In genomic region chr22:50015451-50016307, GRCh38 we compare ENCODE assay signal across 23 cellular contexts. TPM values are rescaled to one million over a fixed set of nuclear protein-coding genes. Genes with fewer than 3 reads are reported as not detected.
DNase-seq lines count a peak whose midpoint lies in the region; ATAC-seq and TF ChIP-seq lines count a peak whose summit lies in the region.
"Had no signal": no experiment of that assay in that cellular context is flagged by ENCODE, and none has a peak within 500 bp of the region (broad histone marks: within the 10 kb centered on the region; RNA-seq: fewer than 3 reads in every experiment).

No MANE protein-coding gene starts in this region.

- 53% methylated on average over 19 of the region's 30 CpGs for WGBS in SK-N-SH (ENCODE audit: low lambda C conversion rate)
- 78% methylated on average over 10 of the region's 30 CpGs for WGBS in hepatocyte (ENCODE audit: low lambda C conversion rate, missing lambda C conversion rate)

- peaks cover 34% of the 10 kb centered on the region for H3K27me3 Mint-ChIP-seq in GM23338 (ENCODE audit: insufficient read depth, low read depth, poor library complexity)
- peaks cover 2% of the 10 kb centered on the region for H3K27me3 Mint-ChIP-seq in activated naive CD8-positive, alpha-beta T cell treated with anti-CD3 and anti-CD28 coated beads, Interleukin-2, amount 50 U/mL, for 24 hours
- H3K27me3 Mint-ChIP-seq: activated B cell treated with CpG ODN at 0.5 μM for 24 hours had no signal

- no peaks in the 10 kb centered on the region for H3K9me2 ChIP-seq in SK-N-SH
- H3K9me2 ChIP-seq in GM23338 (ENCODE audit: insufficient read depth): no peaks in the 10 kb centered on the region
- no peaks in the 10 kb centered on the region for H3K9me2 ChIP-seq in hepatocyte (replicated peaks; ENCODE audit: insufficient read depth)

- no peak for TF ChIP-seq RAD21 in SK-N-SH (IDR thresholded peaks at IDR 0.05; ENCODE audit: low read length)

- no peaks in the 10 kb centered on the region for H3K79me2 ChIP-seq in SK-N-SH (ENCODE audit: insufficient read depth)
- H3K79me2 ChIP-seq in GM23338 (replicated peaks; ENCODE audit: insufficient read depth): no peaks in the 10 kb centered on the region
- H3K79me2 ChIP-seq in hepatocyte: no peaks in the 10 kb centered on the region

- CTCF ChIA-PET in SK-N-SH (lab: Yijun Ruan, JAX): interaction anchor here (1.5 to 2.6 kb wide), 3 partner anchors 15 to 85 kb away, joined by 6 to 9 read pairs (median 9); no protein-coding TSS in a partner anchor

- H3K4me1 ChIP-seq in SK-N-SH (ENCODE audit: control insufficient read depth in 1 of 2, insufficient read depth in 2 of 2, low read depth in 1 of 2, low read length in 1 of 2) (no peaks in the 10 kb centered on the region), GM23338 (ENCODE audit: insufficient read depth) (no peaks in the 10 kb centered on the region), hepatocyte (ENCODE audit: insufficient read depth) (peaks cover 5% of the 10 kb centered on the region)
- H3K4me1 ChIP-seq: colonic mucosa had no signal

- no peak overlapping the region for H2AFZ ChIP-seq in SK-N-SH (ENCODE audit: low read depth)
- no peak overlapping the region for H2AFZ ChIP-seq in GM23338
- H2AFZ ChIP-seq in hepatocyte: no peak overlapping the region

- peak; percentile 41 for DNase-seq in SK-N-SH
- DNase-seq in GM23338 (ENCODE audit: low spot score): no peak
- DNase-seq in hepatocyte (ENCODE audit: low spot score): peak; percentile 4
- DNase-seq in stimulated activated effector memory CD8-positive, alpha-beta T cell treated with anti-CD3 and anti-CD28 coated beads, Interleukin-12 subunit alpha, Interleukin-12 subunit beta, amount 100 ng/mL, for 72 hours (ENCODE audit: low spot score in 2 of 2): no peak
- no peak for DNase-seq in glomerular visceral epithelial cell (ENCODE audit: extremely low spot score)
- DNase-seq in activated naive CD8-positive, alpha-beta T cell treated with anti-CD3 and anti-CD28 coated beads, Interleukin-2, amount 50 U/mL, for 24 hours: no peak
- DNase-seq: activated B cell treated with CpG ODN at 0.5 μM for 24 hours; activated naive CD4-positive, alpha-beta T cell treated with Interleukin-2 at 50 U/mL for 16 hours; colonic mucosa; Karpas-422; NCI-H1092; NCI-H2081; NCI-H524 treated with DMSO at 0.1 percent for 48 hours; SHP77 treated with DMSO at 0.1 percent for 48 hours; stimulated activated CD4-positive, alpha-beta T cell treated with anti-CD3 and anti-CD28 coated beads, Interleukin-1b, Interleukin-23, amount 100 ng/mL, for 48 hours had no signal

- H3K9me3 ChIP-seq in SK-N-SH: no peaks in the 10 kb centered on the region
- no peaks in the 10 kb centered on the region for H3K9me3 ChIP-seq in hepatocyte (ENCODE audit: low read depth)
- H3K9me3 ChIP-seq: colonic mucosa had no signal

- H3K27ac Mint-ChIP-seq in GM23338: no peak overlapping the region
- no peak overlapping the region for H3K27ac Mint-ChIP-seq in stimulated activated effector memory CD8-positive, alpha-beta T cell treated with anti-CD3 and anti-CD28 coated beads, Interleukin-12 subunit alpha, Interleukin-12 subunit beta, amount 100 ng/mL, for 72 hours
- H3K27ac Mint-ChIP-seq in activated naive CD8-positive, alpha-beta T cell treated with anti-CD3 and anti-CD28 coated beads, Interleukin-2, amount 50 U/mL, for 24 hours: no peak overlapping the region
- H3K27ac Mint-ChIP-seq: T-helper 1 cell treated with Interleukin-12 subunit alpha and Interleukin-12 subunit beta and Interleukin-4 antibody, amounts not matched to agents 30 μg/mL and 1 μg/mL, for 36 hours had no signal

- H3K36me3 Mint-ChIP-seq in GM23338 (ENCODE audit: low read depth): no peaks in the 10 kb centered on the region
- peaks cover 9% of the 10 kb centered on the region for H3K36me3 Mint-ChIP-seq in stimulated activated effector memory CD8-positive, alpha-beta T cell treated with anti-CD3 and anti-CD28 coated beads, Interleukin-12 subunit alpha, Interleukin-12 subunit beta, amount 100 ng/mL, for 72 hours
- no peaks in the 10 kb centered on the region for H3K36me3 Mint-ChIP-seq in activated naive CD8-positive, alpha-beta T cell treated with anti-CD3 and anti-CD28 coated beads, Interleukin-2, amount 50 U/mL, for 24 hours (ENCODE audit: low read depth)

- H3K36me3 ChIP-seq in SK-N-SH (replicated peaks in 1 of 2; ENCODE audit: control insufficient read depth in 1 of 2, insufficient read depth in 2 of 2, low read length in 1 of 2): no peaks in the 10 kb centered on the region
- no peaks in the 10 kb centered on the region for H3K36me3 ChIP-seq in GM23338 (ENCODE audit: insufficient read depth)
- no peaks in the 10 kb centered on the region for H3K36me3 ChIP-seq in hepatocyte (replicated peaks; ENCODE audit: insufficient read depth, low read depth)
- H3K36me3 ChIP-seq: colonic mucosa had no signal

- H3K9ac ChIP-seq in SK-N-SH: no peak overlapping the region

- H3K4me2 ChIP-seq in SK-N-SH (no peak overlapping the region), GM23338 (no peak overlapping the region), hepatocyte (peak overlapping the region; percentile 73)

- H3K27ac ChIP-seq in SK-N-SH (ENCODE audit: low read depth in 2 of 2, low read length in 1 of 2) (no peak overlapping the region), GM23338 (ENCODE audit: low read depth) (no peak overlapping the region), hepatocyte (no peak overlapping the region)
- H3K27ac ChIP-seq: 22Rv1, colonic mucosa had no signal

- POLR2A ChIA-PET in SK-N-SH (lab: Yijun Ruan, JAX): no interaction called here

- H3K4me3 Mint-ChIP-seq in GM23338: no peak overlapping the region
- peak overlapping the region; percentile 73 for H3K4me3 Mint-ChIP-seq in stimulated activated effector memory CD8-positive, alpha-beta T cell treated with anti-CD3 and anti-CD28 coated beads, Interleukin-12 subunit alpha, Interleukin-12 subunit beta, amount 100 ng/mL, for 72 hours
- no peak overlapping the region for H3K4me3 Mint-ChIP-seq in activated naive CD8-positive, alpha-beta T cell treated with anti-CD3 and anti-CD28 coated beads, Interleukin-2, amount 50 U/mL, for 24 hours
- H3K4me3 Mint-ChIP-seq: activated B cell treated with CpG ODN at 0.5 μM for 24 hours; T-helper 1 cell treated with Interleukin-12 subunit alpha and Interleukin-12 subunit beta and Interleukin-4 antibody, amounts not matched to agents 30 μg/mL and 1 μg/mL, for 36 hours had no signal

- ATAC-seq in SK-N-SH treated with all-trans-retinoic acid at 6 μM for 48 hours (no peak), GM23338 (no peak), GM21515 (IDR thresholded peaks at IDR 0.05; ENCODE audit: unreplicated experiment) (no peak)
- no peak for ATAC-seq in stimulated activated effector memory CD8-positive, alpha-beta T cell treated with anti-CD3 and anti-CD28 coated beads, Interleukin-12 subunit alpha, Interleukin-12 subunit beta, amount 100 ng/mL, for 72 hours
- no peak for ATAC-seq in activated naive CD8-positive, alpha-beta T cell treated with anti-CD3 and anti-CD28 coated beads, Interleukin-2, amount 50 U/mL, for 24 hours

- H3F3A ChIP-seq in SK-N-SH (replicated peaks; ENCODE audit: insufficient read depth) (no peaks in the 10 kb centered on the region), GM23338 (replicated peaks; ENCODE audit: low read depth) (no peaks in the 10 kb centered on the region)

- no peak for TF ChIP-seq CTCF in SK-N-SH (IDR thresholded peaks at IDR 0.05)
- TF ChIP-seq CTCF in GM23338 (conservative IDR thresholded peaks at IDR 0.05; ENCODE audit: low read depth in 2 of 2): no peak
- TF ChIP-seq CTCF in hepatocyte (IDR thresholded peaks at IDR 0.05; ENCODE audit: poor library complexity): no peak

- peaks cover 9% of the 10 kb centered on the region; the same call in 2 of the 3 replicates for H3K4me1 Mint-ChIP-seq in GM23338
- peaks cover 19% of the 10 kb centered on the region for H3K4me1 Mint-ChIP-seq in stimulated activated effector memory CD8-positive, alpha-beta T cell treated with anti-CD3 and anti-CD28 coated beads, Interleukin-12 subunit alpha, Interleukin-12 subunit beta, amount 100 ng/mL, for 72 hours
- H3K4me1 Mint-ChIP-seq in activated naive CD8-positive, alpha-beta T cell treated with anti-CD3 and anti-CD28 coated beads, Interleukin-2, amount 50 U/mL, for 24 hours: peaks cover 15% of the 10 kb centered on the region

- H3K4me3 ChIP-seq in SK-N-SH (ENCODE audit: low read depth in 2 of 2, low read length in 1 of 2) (no peak overlapping the region), GM23338 (no peak overlapping the region), hepatocyte (no peak overlapping the region)
- H3K4me3 ChIP-seq: colonic mucosa had no signal

- no peaks in the 10 kb centered on the region for H3K9me3 Mint-ChIP-seq in GM23338
- no peaks in the 10 kb centered on the region for H3K9me3 Mint-ChIP-seq in stimulated activated effector memory CD8-positive, alpha-beta T cell treated with anti-CD3 and anti-CD28 coated beads, Interleukin-12 subunit alpha, Interleukin-12 subunit beta, amount 100 ng/mL, for 72 hours
- no peaks in the 10 kb centered on the region for H3K9me3 Mint-ChIP-seq in activated naive CD8-positive, alpha-beta T cell treated with anti-CD3 and anti-CD28 coated beads, Interleukin-2, amount 50 U/mL, for 24 hours
- H3K9me3 Mint-ChIP-seq: activated B cell treated with CpG ODN at 0.5 μM for 24 hours had no signal

- TF ChIP-seq EP300 in SK-N-SH (IDR thresholded peaks at IDR 0.05; ENCODE audit: borderline replicate concordance in 1 of 2, low read depth in 1 of 2, low read length in 1 of 2): no peak

- H3K27me3 ChIP-seq in SK-N-SH (ENCODE audit: insufficient read depth) (peaks cover 74% of the 10 kb centered on the region), GM23338 (ENCODE audit: insufficient read depth) (peaks cover 62% of the 10 kb centered on the region), hepatocyte (peaks cover 38% of the 10 kb centered on the region)

- H4K20me1 ChIP-seq in SK-N-SH (ENCODE audit: insufficient read depth) (no peaks in the 10 kb centered on the region), GM23338 (replicated peaks; ENCODE audit: insufficient read depth) (no peaks in the 10 kb centered on the region), hepatocyte (ENCODE audit: insufficient read depth, poor library complexity, severe bottlenecking) (no peaks in the 10 kb centered on the region)

RNA-seq across cellular contexts. Expression of gene IL17REL, which starts 3.1 kb away (rescaled TPM):
- polyA plus RNA-seq in SK-N-SH (2012; rRNA removed) (not detected in 2 replicates), GM23338 (2016; fragmentation: Nextera tagmentation; extraction: Ambion mirVana) (not detected in 2 replicates), hepatocyte (not detected in 2 replicates)
- not detected in 2 replicates for polyA plus RNA-seq in SK-N-SH (2012; cell fraction: cytosol; rRNA removed)
- 0.01 TPM in 1 of 2 replicates, not detected in the other for polyA plus RNA-seq in SK-N-SH (2012; cell fraction: nucleus; rRNA removed)
- total RNA-seq in GM23338 (2014; rRNA removed; shearing (Covaris generic)): 0.31 TPM in 1 of 2 replicates, not detected in the other
- not detected in 2 replicates for total RNA-seq in hepatocyte
- total RNA-seq: astrocyte, mononuclear cell had no signal
- polyA plus RNA-seq: BJ had no signal

RNA-seq across cellular contexts. Expression of gene TTLL8, which starts 42.4 kb away (rescaled TPM):
- polyA plus RNA-seq in SK-N-SH (2012; rRNA removed) (not detected in 2 replicates), GM23338 (2016; fragmentation: Nextera tagmentation; extraction: Ambion mirVana) (not detected in 2 replicates), hepatocyte (not detected in 2 replicates)
- not detected in 2 replicates for polyA plus RNA-seq in SK-N-SH (2012; cell fraction: cytosol; rRNA removed)
- polyA plus RNA-seq in SK-N-SH (2012; cell fraction: nucleus; rRNA removed): not detected in 2 replicates
- not detected in 2 replicates for total RNA-seq in GM23338 (2014; rRNA removed; shearing (Covaris generic))
- not detected in 2 replicates for total RNA-seq in hepatocyte
- total RNA-seq: activated B cell treated with CpG ODN at 0.5 μM for 24 hours, astrocyte, colonic mucosa, HT-29, mononuclear cell had no signal
- polyA plus RNA-seq: BJ had no signal

RNA-seq across cellular contexts. Expression of gene PIM3, which starts 55.1 kb away (rescaled TPM):
- polyA plus RNA-seq in SK-N-SH (2012; rRNA removed): 9.9 and 15.3 TPM in 2 replicates
- 6.3 and 10.1 TPM in 2 replicates for polyA plus RNA-seq in SK-N-SH (2012; cell fraction: cytosol; rRNA removed)
- polyA plus RNA-seq in SK-N-SH (2012; cell fraction: nucleus; rRNA removed): 22.4 and 23.7 TPM in 2 replicates
- total RNA-seq in GM23338 (2014; rRNA removed; shearing (Covaris generic)): 30.6 and 37.3 TPM in 2 replicates
- polyA plus RNA-seq in GM23338 (2016; fragmentation: Nextera tagmentation; extraction: Ambion mirVana): 17.7 and 18.8 TPM in 2 replicates
- 71.8 and 81.1 TPM in 2 replicates for total RNA-seq in hepatocyte
- polyA plus RNA-seq in hepatocyte: 131 and 138 TPM in 2 replicates

Comparison
In these comparisons a context has a peak if more than half of its experiments do, and no peak if none do; other contexts are left out.
1. DNase-seq: peak in SK-N-SH (single experiment) and hepatocyte (single experiment); none in GM23338 (single experiment), stimulated activated effector memory CD8-positive, alpha-beta T cell treated with anti-CD3 and anti-CD28 coated beads, Interleukin-12 subunit alpha, Interleukin-12 subunit beta, amount 100 ng/mL, for 72 hours (0 of 2), glomerular visceral epithelial cell (single experiment) and activated naive CD8-positive, alpha-beta T cell treated with anti-CD3 and anti-CD28 coated beads, Interleukin-2, amount 50 U/mL, for 24 hours (single experiment).